ENCODE assay signal across 2 cellular contexts in the genomic region with DNA sequence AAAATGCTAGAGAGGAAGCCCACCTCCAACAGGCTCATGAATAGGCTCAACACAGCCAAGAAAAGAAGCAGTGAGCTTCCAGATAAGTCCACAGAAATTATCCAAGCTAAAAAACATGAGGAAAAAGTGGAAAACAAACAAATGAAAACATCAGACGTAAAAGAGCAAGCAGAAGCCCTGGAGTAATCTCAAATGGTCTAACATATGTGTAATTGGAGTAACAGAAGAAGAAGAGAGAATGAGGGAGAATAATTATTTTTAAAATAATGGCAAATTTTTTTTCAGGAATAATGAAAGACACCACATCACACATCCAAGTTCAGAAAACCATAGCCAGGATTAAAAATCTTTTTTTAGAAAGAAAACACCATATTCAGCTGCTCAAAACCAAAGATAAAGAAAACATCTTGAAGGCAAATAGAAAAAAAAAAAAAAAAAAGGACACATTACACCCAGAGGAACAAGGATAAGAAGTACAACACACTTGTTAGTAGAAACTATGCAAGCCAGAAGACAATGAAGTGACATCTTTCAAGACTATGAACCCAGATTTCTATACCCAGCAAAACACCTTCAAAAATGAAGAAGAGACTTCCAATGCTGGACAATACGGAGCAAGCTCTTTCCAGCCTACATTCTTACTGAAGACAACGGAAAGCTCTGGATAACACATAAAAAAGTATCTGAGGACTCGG.
TF ChIP-seq lines count a peak whose summit lies in the region.

No MANE protein-coding gene starts in this region.

TF ChIP-seq in HepG2, 621 proteins besides CTCF, POLR2A, EP300 and RAD21:
- TF ChIP-seq TAF15 (IDR thresholded peaks at IDR 0.05; ENCODE audit: low read depth, low read length, poor library complexity, severe bottlenecking) (no peak), NFATC3 (CRISPR knock-in tag; IDR thresholded peaks at IDR 0.05) (no peak), ZNF350 (CRISPR knock-in tag; IDR thresholded peaks at IDR 0.05; ENCODE audit: borderline replicate concordance, low read depth) (no peak), CREB1 (IDR thresholded peaks at IDR 0.05) (no peak), CREB1 (CRISPR knock-in tag; IDR thresholded peaks at IDR 0.05) (no peak), ZNF317 (CRISPR knock-in tag; IDR thresholded peaks at IDR 0.05) (peak; percentile 88), ZFP1 (CRISPR knock-in tag; IDR thresholded peaks at IDR 0.05) (peak; percentile 91; the same call in 1 of the 2 replicates)
- TF ChIP-seq, protein P1, sequence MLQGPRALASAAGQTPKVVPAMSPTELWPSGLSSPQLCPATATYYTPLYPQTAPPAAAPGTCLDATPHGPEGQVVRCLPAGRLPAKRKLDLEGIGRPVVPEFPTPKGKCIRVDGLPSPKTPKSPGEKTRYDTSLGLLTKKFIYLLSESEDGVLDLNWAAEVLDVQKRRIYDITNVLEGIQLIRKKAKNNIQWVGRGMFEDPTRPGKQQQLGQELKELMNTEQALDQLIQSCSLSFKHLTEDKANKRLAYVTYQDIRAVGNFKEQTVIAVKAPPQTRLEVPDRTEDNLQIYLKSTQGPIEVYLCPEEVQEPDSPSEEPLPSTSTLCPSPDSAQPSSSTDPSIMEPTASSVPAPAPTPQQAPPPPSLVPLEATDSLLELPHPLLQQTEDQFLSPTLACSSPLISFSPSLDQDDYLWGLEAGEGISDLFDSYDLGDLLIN (CRISPR knock-in tag; IDR thresholded peaks at IDR 0.05; ENCODE audit: borderline replicate concordance): no peak
- TF ChIP-seq, protein P2, sequence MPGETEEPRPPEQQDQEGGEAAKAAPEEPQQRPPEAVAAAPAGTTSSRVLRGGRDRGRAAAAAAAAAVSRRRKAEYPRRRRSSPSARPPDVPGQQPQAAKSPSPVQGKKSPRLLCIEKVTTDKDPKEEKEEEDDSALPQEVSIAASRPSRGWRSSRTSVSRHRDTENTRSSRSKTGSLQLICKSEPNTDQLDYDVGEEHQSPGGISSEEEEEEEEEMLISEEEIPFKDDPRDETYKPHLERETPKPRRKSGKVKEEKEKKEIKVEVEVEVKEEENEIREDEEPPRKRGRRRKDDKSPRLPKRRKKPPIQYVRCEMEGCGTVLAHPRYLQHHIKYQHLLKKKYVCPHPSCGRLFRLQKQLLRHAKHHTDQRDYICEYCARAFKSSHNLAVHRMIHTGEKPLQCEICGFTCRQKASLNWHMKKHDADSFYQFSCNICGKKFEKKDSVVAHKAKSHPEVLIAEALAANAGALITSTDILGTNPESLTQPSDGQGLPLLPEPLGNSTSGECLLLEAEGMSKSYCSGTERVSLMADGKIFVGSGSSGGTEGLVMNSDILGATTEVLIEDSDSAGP (CRISPR knock-in tag; IDR thresholded peaks at IDR 0.05; ENCODE audit: borderline replicate concordance): no peak

TF ChIP-seq in K562, 482 proteins besides CTCF, POLR2A, EP300 and RAD21 (continues in another document):
- peak; percentile 89 to 95 for TF ChIP-seq TRIM24 (IDR thresholded peaks at IDR 0.05)
- TF ChIP-seq, protein P3, sequence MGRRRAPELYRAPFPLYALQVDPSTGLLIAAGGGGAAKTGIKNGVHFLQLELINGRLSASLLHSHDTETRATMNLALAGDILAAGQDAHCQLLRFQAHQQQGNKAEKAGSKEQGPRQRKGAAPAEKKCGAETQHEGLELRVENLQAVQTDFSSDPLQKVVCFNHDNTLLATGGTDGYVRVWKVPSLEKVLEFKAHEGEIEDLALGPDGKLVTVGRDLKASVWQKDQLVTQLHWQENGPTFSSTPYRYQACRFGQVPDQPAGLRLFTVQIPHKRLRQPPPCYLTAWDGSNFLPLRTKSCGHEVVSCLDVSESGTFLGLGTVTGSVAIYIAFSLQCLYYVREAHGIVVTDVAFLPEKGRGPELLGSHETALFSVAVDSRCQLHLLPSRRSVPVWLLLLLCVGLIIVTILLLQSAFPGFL (CRISPR knock-in tag; IDR thresholded peaks at IDR 0.05): no peak
- TF ChIP-seq ZNF384 (IDR thresholded peaks at IDR 0.05; ENCODE audit: low read depth, low read length): peak; percentile 85
- no peak for TF ChIP-seq ZNF311 (CRISPR knock-in tag; IDR thresholded peaks at IDR 0.05)
- TF ChIP-seq, protein P4, sequence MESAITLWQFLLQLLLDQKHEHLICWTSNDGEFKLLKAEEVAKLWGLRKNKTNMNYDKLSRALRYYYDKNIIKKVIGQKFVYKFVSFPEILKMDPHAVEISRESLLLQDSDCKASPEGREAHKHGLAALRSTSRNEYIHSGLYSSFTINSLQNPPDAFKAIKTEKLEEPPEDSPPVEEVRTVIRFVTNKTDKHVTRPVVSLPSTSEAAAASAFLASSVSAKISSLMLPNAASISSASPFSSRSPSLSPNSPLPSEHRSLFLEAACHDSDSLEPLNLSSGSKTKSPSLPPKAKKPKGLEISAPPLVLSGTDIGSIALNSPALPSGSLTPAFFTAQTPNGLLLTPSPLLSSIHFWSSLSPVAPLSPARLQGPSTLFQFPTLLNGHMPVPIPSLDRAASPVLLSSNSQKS (CRISPR knock-in tag; IDR thresholded peaks at IDR 0.05): no peak
- TF ChIP-seq ZNF436 (CRISPR knock-in tag; IDR thresholded peaks at IDR 0.05): no peak
- TF ChIP-seq ZNF551 (CRISPR knock-in tag; IDR thresholded peaks at IDR 0.05): no peak
- no peak for TF ChIP-seq ZBTB1 (CRISPR knock-in tag; IDR thresholded peaks at IDR 0.05; ENCODE audit: borderline replicate concordance, low read depth)
- TF ChIP-seq, protein P5, sequence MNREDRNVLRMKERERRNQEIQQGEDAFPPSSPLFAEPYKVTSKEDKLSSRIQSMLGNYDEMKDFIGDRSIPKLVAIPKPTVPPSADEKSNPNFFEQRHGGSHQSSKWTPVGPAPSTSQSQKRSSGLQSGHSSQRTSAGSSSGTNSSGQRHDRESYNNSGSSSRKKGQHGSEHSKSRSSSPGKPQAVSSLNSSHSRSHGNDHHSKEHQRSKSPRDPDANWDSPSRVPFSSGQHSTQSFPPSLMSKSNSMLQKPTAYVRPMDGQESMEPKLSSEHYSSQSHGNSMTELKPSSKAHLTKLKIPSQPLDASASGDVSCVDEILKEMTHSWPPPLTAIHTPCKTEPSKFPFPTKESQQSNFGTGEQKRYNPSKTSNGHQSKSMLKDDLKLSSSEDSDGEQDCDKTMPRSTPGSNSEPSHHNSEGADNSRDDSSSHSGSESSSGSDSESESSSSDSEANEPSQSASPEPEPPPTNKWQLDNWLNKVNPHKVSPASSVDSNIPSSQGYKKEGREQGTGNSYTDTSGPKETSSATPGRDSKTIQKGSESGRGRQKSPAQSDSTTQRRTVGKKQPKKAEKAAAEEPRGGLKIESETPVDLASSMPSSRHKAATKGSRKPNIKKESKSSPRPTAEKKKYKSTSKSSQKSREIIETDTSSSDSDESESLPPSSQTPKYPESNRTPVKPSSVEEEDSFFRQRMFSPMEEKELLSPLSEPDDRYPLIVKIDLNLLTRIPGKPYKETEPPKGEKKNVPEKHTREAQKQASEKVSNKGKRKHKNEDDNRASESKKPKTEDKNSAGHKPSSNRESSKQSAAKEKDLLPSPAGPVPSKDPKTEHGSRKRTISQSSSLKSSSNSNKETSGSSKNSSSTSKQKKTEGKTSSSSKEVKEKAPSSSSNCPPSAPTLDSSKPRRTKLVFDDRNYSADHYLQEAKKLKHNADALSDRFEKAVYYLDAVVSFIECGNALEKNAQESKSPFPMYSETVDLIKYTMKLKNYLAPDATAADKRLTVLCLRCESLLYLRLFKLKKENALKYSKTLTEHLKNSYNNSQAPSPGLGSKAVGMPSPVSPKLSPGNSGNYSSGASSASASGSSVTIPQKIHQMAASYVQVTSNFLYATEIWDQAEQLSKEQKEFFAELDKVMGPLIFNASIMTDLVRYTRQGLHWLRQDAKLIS (CRISPR knock-in tag; IDR thresholded peaks at IDR 0.05): no peak
- TF ChIP-seq, protein P6, sequence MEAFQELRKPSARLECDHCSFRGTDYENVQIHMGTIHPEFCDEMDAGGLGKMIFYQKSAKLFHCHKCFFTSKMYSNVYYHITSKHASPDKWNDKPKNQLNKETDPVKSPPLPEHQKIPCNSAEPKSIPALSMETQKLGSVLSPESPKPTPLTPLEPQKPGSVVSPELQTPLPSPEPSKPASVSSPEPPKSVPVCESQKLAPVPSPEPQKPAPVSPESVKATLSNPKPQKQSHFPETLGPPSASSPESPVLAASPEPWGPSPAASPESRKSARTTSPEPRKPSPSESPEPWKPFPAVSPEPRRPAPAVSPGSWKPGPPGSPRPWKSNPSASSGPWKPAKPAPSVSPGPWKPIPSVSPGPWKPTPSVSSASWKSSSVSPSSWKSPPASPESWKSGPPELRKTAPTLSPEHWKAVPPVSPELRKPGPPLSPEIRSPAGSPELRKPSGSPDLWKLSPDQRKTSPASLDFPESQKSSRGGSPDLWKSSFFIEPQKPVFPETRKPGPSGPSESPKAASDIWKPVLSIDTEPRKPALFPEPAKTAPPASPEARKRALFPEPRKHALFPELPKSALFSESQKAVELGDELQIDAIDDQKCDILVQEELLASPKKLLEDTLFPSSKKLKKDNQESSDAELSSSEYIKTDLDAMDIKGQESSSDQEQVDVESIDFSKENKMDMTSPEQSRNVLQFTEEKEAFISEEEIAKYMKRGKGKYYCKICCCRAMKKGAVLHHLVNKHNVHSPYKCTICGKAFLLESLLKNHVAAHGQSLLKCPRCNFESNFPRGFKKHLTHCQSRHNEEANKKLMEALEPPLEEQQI (IDR thresholded peaks at IDR 0.05): no peak
- TF ChIP-seq, protein P7, sequence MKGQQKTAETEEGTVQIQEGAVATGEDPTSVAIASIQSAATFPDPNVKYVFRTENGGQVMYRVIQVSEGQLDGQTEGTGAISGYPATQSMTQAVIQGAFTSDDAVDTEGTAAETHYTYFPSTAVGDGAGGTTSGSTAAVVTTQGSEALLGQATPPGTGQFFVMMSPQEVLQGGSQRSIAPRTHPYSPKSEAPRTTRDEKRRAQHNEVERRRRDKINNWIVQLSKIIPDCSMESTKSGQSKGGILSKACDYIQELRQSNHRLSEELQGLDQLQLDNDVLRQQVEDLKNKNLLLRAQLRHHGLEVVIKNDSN (CRISPR knock-in tag; IDR thresholded peaks at IDR 0.05): no peak
- TF ChIP-seq, protein P8, sequence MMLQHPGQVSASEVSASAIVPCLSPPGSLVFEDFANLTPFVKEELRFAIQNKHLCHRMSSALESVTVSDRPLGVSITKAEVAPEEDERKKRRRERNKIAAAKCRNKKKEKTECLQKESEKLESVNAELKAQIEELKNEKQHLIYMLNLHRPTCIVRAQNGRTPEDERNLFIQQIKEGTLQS (IDR thresholded peaks at IDR 0.05): no peak
- TF ChIP-seq, protein P8 (CRISPR knock-in tag; conservative IDR thresholded peaks at IDR 0.05): no peak
- TF ChIP-seq EHMT2 (IDR thresholded peaks at IDR 0.05): no peak
- TF ChIP-seq ZEB2 (IDR thresholded peaks at IDR 0.05): 0 out of 2 replicates have a peak, but pooled peaks have one; percentile 35
- no peak for TF ChIP-seq SAFB (IDR thresholded peaks at IDR 0.05; ENCODE audit: borderline replicate concordance, low read depth, low read length)
- TF ChIP-seq NFIX (CRISPR knock-in tag; IDR thresholded peaks at IDR 0.05; ENCODE audit: low read depth): no peak
- no peak for TF ChIP-seq CHD4 (IDR thresholded peaks at IDR 0.05; ENCODE audit: insufficient read depth, insufficient replicate concordance, low read depth, low read length, poor library complexity, severe bottlenecking)
- no peak for TF ChIP-seq MTA1 (IDR thresholded peaks at IDR 0.05; ENCODE audit: borderline replicate concordance)
- TF ChIP-seq, protein P9, sequence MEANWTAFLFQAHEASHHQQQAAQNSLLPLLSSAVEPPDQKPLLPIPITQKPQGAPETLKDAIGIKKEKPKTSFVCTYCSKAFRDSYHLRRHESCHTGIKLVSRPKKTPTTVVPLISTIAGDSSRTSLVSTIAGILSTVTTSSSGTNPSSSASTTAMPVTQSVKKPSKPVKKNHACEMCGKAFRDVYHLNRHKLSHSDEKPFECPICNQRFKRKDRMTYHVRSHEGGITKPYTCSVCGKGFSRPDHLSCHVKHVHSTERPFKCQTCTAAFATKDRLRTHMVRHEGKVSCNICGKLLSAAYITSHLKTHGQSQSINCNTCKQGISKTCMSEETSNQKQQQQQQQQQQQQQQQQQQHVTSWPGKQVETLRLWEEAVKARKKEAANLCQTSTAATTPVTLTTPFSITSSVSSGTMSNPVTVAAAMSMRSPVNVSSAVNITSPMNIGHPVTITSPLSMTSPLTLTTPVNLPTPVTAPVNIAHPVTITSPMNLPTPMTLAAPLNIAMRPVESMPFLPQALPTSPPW (CRISPR knock-in tag; IDR thresholded peaks at IDR 0.05): no peak
- TF ChIP-seq, protein P10, sequence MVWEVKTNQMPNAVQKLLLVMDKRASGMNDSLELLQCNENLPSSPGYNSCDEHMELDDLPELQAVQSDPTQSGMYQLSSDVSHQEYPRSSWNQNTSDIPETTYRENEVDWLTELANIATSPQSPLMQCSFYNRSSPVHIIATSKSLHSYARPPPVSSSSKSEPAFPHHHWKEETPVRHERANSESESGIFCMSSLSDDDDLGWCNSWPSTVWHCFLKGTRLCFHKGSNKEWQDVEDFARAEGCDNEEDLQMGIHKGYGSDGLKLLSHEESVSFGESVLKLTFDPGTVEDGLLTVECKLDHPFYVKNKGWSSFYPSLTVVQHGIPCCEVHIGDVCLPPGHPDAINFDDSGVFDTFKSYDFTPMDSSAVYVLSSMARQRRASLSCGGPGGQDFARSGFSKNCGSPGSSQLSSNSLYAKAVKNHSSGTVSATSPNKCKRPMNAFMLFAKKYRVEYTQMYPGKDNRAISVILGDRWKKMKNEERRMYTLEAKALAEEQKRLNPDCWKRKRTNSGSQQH (CRISPR knock-in tag; IDR thresholded peaks at IDR 0.05): no peak
- no peak for TF ChIP-seq PHB2 (IDR thresholded peaks at IDR 0.05; ENCODE audit: low read depth)
- TF ChIP-seq ZFP1 (CRISPR knock-in tag; IDR thresholded peaks at IDR 0.05): peak; percentile 98
- no peak for TF ChIP-seq SREBF1 (IDR thresholded peaks at IDR 0.05; ENCODE audit: borderline replicate concordance, low read depth, low read length)
- no peak for TF ChIP-seq ZNF707 (CRISPR knock-in tag; conservative IDR thresholded peaks at IDR 0.05)
- TF ChIP-seq RBM15 (IDR thresholded peaks at IDR 0.05; ENCODE audit: insufficient read depth, low read length): no peak
- no peak for TF ChIP-seq PRPF4 (IDR thresholded peaks at IDR 0.05; ENCODE audit: insufficient read depth, low read depth, low read length, poor library complexity, severe bottlenecking)
- TF ChIP-seq, protein P11, sequence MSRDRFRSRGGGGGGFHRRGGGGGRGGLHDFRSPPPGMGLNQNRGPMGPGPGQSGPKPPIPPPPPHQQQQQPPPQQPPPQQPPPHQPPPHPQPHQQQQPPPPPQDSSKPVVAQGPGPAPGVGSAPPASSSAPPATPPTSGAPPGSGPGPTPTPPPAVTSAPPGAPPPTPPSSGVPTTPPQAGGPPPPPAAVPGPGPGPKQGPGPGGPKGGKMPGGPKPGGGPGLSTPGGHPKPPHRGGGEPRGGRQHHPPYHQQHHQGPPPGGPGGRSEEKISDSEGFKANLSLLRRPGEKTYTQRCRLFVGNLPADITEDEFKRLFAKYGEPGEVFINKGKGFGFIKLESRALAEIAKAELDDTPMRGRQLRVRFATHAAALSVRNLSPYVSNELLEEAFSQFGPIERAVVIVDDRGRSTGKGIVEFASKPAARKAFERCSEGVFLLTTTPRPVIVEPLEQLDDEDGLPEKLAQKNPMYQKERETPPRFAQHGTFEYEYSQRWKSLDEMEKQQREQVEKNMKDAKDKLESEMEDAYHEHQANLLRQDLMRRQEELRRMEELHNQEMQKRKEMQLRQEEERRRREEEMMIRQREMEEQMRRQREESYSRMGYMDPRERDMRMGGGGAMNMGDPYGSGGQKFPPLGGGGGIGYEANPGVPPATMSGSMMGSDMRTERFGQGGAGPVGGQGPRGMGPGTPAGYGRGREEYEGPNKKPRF (IDR thresholded peaks at IDR 0.05; ENCODE audit: low read depth, low read length): no peak
- TF ChIP-seq HDGF (IDR thresholded peaks at IDR 0.05): no peak
- TF ChIP-seq, protein P12, sequence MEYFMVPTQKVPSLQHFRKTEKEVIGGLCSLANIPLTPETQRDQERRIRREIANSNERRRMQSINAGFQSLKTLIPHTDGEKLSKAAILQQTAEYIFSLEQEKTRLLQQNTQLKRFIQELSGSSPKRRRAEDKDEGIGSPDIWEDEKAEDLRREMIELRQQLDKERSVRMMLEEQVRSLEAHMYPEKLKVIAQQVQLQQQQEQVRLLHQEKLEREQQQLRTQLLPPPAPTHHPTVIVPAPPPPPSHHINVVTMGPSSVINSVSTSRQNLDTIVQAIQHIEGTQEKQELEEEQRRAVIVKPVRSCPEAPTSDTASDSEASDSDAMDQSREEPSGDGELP (CRISPR knock-in tag; IDR thresholded peaks at IDR 0.05; ENCODE audit: borderline replicate concordance): no peak
